Comparison of ENCODE assay signal across 17 cellular contexts in genomic region chr2:171964328-171964727, GRCh38.
"Had no signal": no experiment of that assay in that cellular context is flagged by ENCODE, and none has a peak within 500 bp of the region (broad histone marks: within the 10 kb centered on the region; RNA-seq: fewer than 3 reads in every experiment).

No MANE protein-coding gene starts in this region.

- ATAC-seq: gastroesophageal sphincter, heart right ventricle, left ventricle myocardium superior, psoas muscle, right cardiac atrium had no signal

- H3K27me3 Mint-ChIP-seq: activated naive CD4-positive, alpha-beta T cell treated with anti-CD3 and anti-CD28 coated beads, Interleukin-2, amount 50 U/mL, for 24 hours; dendritic cell treated with granulocyte-macrophage colony-stimulating factor and Interleukin-4, amounts not matched to agents 40 ng/mL and 50 ng/mL, for 4 days; stimulated activated naive CD8-positive, alpha-beta T cell treated with anti-CD3 and anti-CD28 coated beads, Interleukin-15, Interleukin-2, amounts not matched to agents 100 ng/mL and 50 ng/mL, for 24 hours had no signal

- H3K27ac Mint-ChIP-seq: dendritic cell treated with granulocyte-macrophage colony-stimulating factor and Interleukin-4, amounts not matched to agents 40 ng/mL and 50 ng/mL, for 4 days; immature natural killer cell; nephron progenitor cell; stimulated activated naive CD8-positive, alpha-beta T cell treated with anti-CD3 and anti-CD28 coated beads, Interleukin-15, Interleukin-2, amounts not matched to agents 100 ng/mL and 50 ng/mL, for 24 hours had no signal

- DNase-seq: activated CD4-positive, alpha-beta T cell treated with anti-CD3 and anti-CD28 coated beads for 1 hour; activated gamma-delta T cell; effector memory CD4-positive, alpha-beta T cell; heart right ventricle; immature natural killer cell; left ventricle myocardium superior; nephron progenitor cell; psoas muscle; right cardiac atrium; transverse colon; uterus; WERI-Rb-1 had no signal

- H3K9me3 ChIP-seq: esophagus muscularis mucosa, gastroesophageal sphincter, heart right ventricle, psoas muscle, transverse colon, uterus had no signal

- H3K4me3 Mint-ChIP-seq: activated naive CD4-positive, alpha-beta T cell treated with anti-CD3 and anti-CD28 coated beads, Interleukin-2, amount 50 U/mL, for 24 hours; dendritic cell treated with granulocyte-macrophage colony-stimulating factor and Interleukin-4, amounts not matched to agents 40 ng/mL and 50 ng/mL, for 4 days; immature natural killer cell; nephron progenitor cell; stimulated activated naive CD8-positive, alpha-beta T cell treated with anti-CD3 and anti-CD28 coated beads, Interleukin-15, Interleukin-2, amounts not matched to agents 100 ng/mL and 50 ng/mL, for 24 hours had no signal
